Comparison of ENCODE assay signal across 8 cellular contexts in genomic region chr15:90400005-90400758, GRCh38. TPM values are rescaled to one million over a fixed set of nuclear protein-coding genes. Genes with fewer than 3 reads are reported as not detected.
DNase-seq lines count a peak whose midpoint lies in the region; ATAC-seq, FAIRE-seq and TF ChIP-seq lines count a peak whose summit lies in the region.

No MANE protein-coding gene starts in this region.

- H3K27me3 ChIP-seq in HUES6 (ENCODE audit: control insufficient read depth, insufficient read depth, low read length) (no peaks in the 10 kb centered on the region), astrocyte (ENCODE audit: insufficient read depth, low read length) (no peaks in the 10 kb centered on the region), muscle layer of colon (ENCODE audit: control insufficient read depth in 1 of 2, insufficient read depth in 2 of 2, low read length in 2 of 2) (no peaks in the 10 kb centered on the region), foreskin keratinocyte (no peaks in the 10 kb centered on the region)

- H3K9ac ChIP-seq in HUES6 (ENCODE audit: low read length) (peak overlapping the region; percentile 26), astrocyte (ENCODE audit: low read length) (peak overlapping the region; percentile 68), muscle layer of colon (ENCODE audit: low read length) (no peak overlapping the region)

- H3K9me3 ChIP-seq in HUES6 (ENCODE audit: control insufficient read depth, insufficient read depth, low read depth, low read length) (no peaks in the 10 kb centered on the region), astrocyte (ENCODE audit: insufficient read depth, low read depth, low read length) (no peaks in the 10 kb centered on the region), muscle layer of colon (ENCODE audit: low read length) (no peaks in the 10 kb centered on the region)

- peak overlapping the region; percentile 62 for H3K27ac ChIP-seq in HUES6 (ENCODE audit: low read depth, low read length)
- H3K27ac ChIP-seq in astrocyte (ENCODE audit: low read depth, low read length), result peak overlapping the region; percentile 91
- H3K27ac ChIP-seq in muscle layer of colon (ENCODE audit: low read depth, low read length), result peak overlapping the region; percentile 90
- H3K27ac ChIP-seq in foreskin keratinocyte, result no peak overlapping the region

- peaks cover 39% of the 10 kb centered on the region for H3K4me1 ChIP-seq in HUES6 (ENCODE audit: control insufficient read depth, insufficient read depth, low read length)
- peaks cover 39% of the 10 kb centered on the region for H3K4me1 ChIP-seq in astrocyte (ENCODE audit: insufficient read depth, low read length)
- H3K4me1 ChIP-seq in muscle layer of colon (ENCODE audit: insufficient read depth, low read length), result peaks cover 65% of the 10 kb centered on the region
- H3K4me1 ChIP-seq in foreskin keratinocyte, result peaks cover 35% of the 10 kb centered on the region

- peak; percentile 63 for DNase-seq in CD1c-positive myeloid dendritic cell (ENCODE audit: extremely low spot score)
- no peak for DNase-seq in astrocyte (ENCODE audit: low read depth)
- DNase-seq in NAMALWA (ENCODE audit: low spot score), result no peak
- DNase-seq in GM20000 (ENCODE audit: low spot score), result no peak
- no peak for DNase-seq in foreskin keratinocyte

- H3K4me1 Mint-ChIP-seq in astrocyte (ENCODE audit: low read depth, unreplicated experiment), result peaks cover 53% of the 10 kb centered on the region

- H3K4me2 ChIP-seq in astrocyte (ENCODE audit: low read length), result peak overlapping the region; percentile 77

- no peaks in the 10 kb centered on the region for H3K9me3 Mint-ChIP-seq in astrocyte (ENCODE audit: unreplicated experiment)

- H3K27me3 Mint-ChIP-seq in astrocyte (ENCODE audit: low read depth, unreplicated experiment), result no peaks in the 10 kb centered on the region

- H2AFZ ChIP-seq in astrocyte (ENCODE audit: low read depth, low read length), result no peak overlapping the region

- peak overlapping the region; percentile 100 for H3K27ac Mint-ChIP-seq in astrocyte (ENCODE audit: unreplicated experiment)

- peaks cover 10% of the 10 kb centered on the region for H3K36me3 Mint-ChIP-seq in astrocyte (ENCODE audit: low read depth, unreplicated experiment)

- TF ChIP-seq CTCF in astrocyte (IDR thresholded peaks at IDR 0.05; ENCODE audit: insufficient read depth, low read depth, low read length), result no peak
- TF ChIP-seq CTCF in GM20000 (IDR thresholded peaks at IDR 0.05; ENCODE audit: extremely low read depth, missing control alignments), result no peak
- no peak for TF ChIP-seq CTCF in foreskin keratinocyte (conservative IDR thresholded peaks at IDR 0.05)

- peaks cover 96% of the 10 kb centered on the region for H3K79me2 ChIP-seq in astrocyte (ENCODE audit: insufficient read depth, low read length)

- ATAC-seq in foreskin keratinocyte, result no peak
- no peak for ATAC-seq in GM21786 (IDR thresholded peaks at IDR 0.05; ENCODE audit: unreplicated experiment)

- peaks cover 41% of the 10 kb centered on the region for H4K20me1 ChIP-seq in astrocyte (ENCODE audit: insufficient read depth, low read length)

- no peak for FAIRE-seq in astrocyte (lab: Jason Lieb, UNC)

- H3K36me3 ChIP-seq in HUES6 (ENCODE audit: control insufficient read depth, insufficient read depth, low read length), result no peaks in the 10 kb centered on the region
- H3K36me3 ChIP-seq in astrocyte (ENCODE audit: insufficient read depth, low read length), result peaks cover 3% of the 10 kb centered on the region
- peaks cover 3% of the 10 kb centered on the region for H3K36me3 ChIP-seq in muscle layer of colon (ENCODE audit: insufficient read depth, low read length)

- H3K4me3 ChIP-seq in HUES6 (ENCODE audit: low read depth, low read length), result peak overlapping the region; percentile 27; the same call in 1 of the 2 replicates
- H3K4me3 ChIP-seq in astrocyte (ENCODE audit: insufficient read depth, low read depth, low read length), result peak overlapping the region; percentile 19
- H3K4me3 ChIP-seq in muscle layer of colon (ENCODE audit: low read depth in 1 of 2, low read length in 2 of 2), result peak overlapping the region; percentile 5 to 39

- H3K4me3 Mint-ChIP-seq in astrocyte (ENCODE audit: unreplicated experiment), result peak overlapping the region; percentile 81

RNA-seq across cellular contexts. Expression of gene IQGAP1, which starts 12.1 kb away (rescaled TPM):
- total RNA-seq in astrocyte, result 218 and 226 TPM in 2 replicates
- 268 and 290 TPM in 2 replicates for total RNA-seq in foreskin keratinocyte
- polyA plus RNA-seq in foreskin keratinocyte, result 99.5 and 102 TPM in 2 replicates

RNA-seq across cellular contexts. Expression of gene ZNF774, which starts 48.1 kb away (rescaled TPM):
- 1.2 and 3.3 TPM in 2 replicates for total RNA-seq in astrocyte
- total RNA-seq in foreskin keratinocyte, result 1.9 and 2.2 TPM in 2 replicates
- 0.81 and 1.1 TPM in 2 replicates for polyA plus RNA-seq in foreskin keratinocyte
